ENCODE assay signal across 16 cellular contexts in the genomic region with DNA sequence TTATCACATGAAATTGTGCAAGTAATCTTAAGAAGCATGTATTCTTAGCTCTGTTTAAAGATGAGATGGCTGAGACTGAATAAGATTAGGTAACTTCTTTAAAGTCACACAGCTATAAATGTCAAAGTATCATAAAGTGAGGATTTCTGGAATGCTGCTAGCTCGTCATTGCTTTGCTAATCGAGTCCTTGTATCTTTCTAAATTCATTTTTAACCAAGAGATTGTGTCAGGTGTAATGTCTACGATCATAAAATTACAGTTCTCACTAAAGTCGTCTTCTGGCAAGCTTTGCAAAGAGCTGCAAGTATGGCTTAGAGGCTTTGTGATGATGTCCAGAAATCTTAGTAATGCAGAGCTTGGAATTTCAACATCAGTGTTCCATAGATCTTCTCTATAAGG.
DNase-seq lines count a peak whose midpoint lies in the region; ATAC-seq, FAIRE-seq and TF ChIP-seq lines count a peak whose summit lies in the region.
"Had no signal": no experiment of that assay in that cellular context is flagged by ENCODE, and none has a peak within 500 bp of the region (broad histone marks: within the 10 kb centered on the region; RNA-seq: fewer than 3 reads in every experiment).

No MANE protein-coding gene starts in this region.

- no peak overlapping the region for H3K4ac ChIP-seq in mesenchymal stem cell (ENCODE audit: low read depth in 1 of 2, low read length in 2 of 2)

- no peak for ATAC-seq in HG02840 (IDR thresholded peaks at IDR 0.05; ENCODE audit: low FRiP score, unreplicated experiment)
- ATAC-seq: A549 had no signal

- no peak overlapping the region for H2BK120ac ChIP-seq in mesenchymal stem cell (ENCODE audit: low read depth, low read length)

- H3K14ac ChIP-seq in mesenchymal stem cell (ENCODE audit: low read length in 2 of 2): no peak overlapping the region

- H3K4me2 ChIP-seq in mesenchymal stem cell (ENCODE audit: low read length, poor library complexity, severe bottlenecking): no peak overlapping the region
- H3K4me2 ChIP-seq: A549, BLaER1 had no signal

- H3K79me1 ChIP-seq in mesenchymal stem cell (replicated peaks; ENCODE audit: low read length, poor library complexity, severe bottlenecking): no peaks in the 10 kb centered on the region

- H3K9ac ChIP-seq in SK-N-MC (ENCODE audit: insufficient read length) (peak overlapping the region; percentile 11), mesenchymal stem cell (ENCODE audit: low read length) (no peak overlapping the region)
- H3K9ac ChIP-seq: BLaER1 had no signal

- H3K36me3 ChIP-seq in SK-N-MC (ENCODE audit: insufficient read depth, low read length) (no peaks in the 10 kb centered on the region), mesenchymal stem cell (ENCODE audit: control insufficient read depth in 1 of 2, insufficient read depth in 2 of 2, low read depth in 1 of 2, low read length in 2 of 2) (no peaks in the 10 kb centered on the region), small intestine (ENCODE audit: control insufficient read depth in 2 of 2, insufficient read depth in 2 of 2, low read length in 2 of 2) (no peaks in the 10 kb centered on the region), left ventricle myocardium inferior (no peaks in the 10 kb centered on the region)
- H3K36me3 ChIP-seq: BLaER1 had no signal

- peak; percentile 28 for DNase-seq in EH (ENCODE audit: low read depth)
- no peak for DNase-seq in SK-N-MC (ENCODE audit: low read depth, low spot score)
- peak; percentile 28 for DNase-seq in mesenchymal stem cell
- DNase-seq in superior temporal gyrus (ENCODE audit: extremely low spot score): peak; percentile 33
- DNase-seq in small intestine: no peak
- no peak for DNase-seq in left ventricle myocardium inferior
- DNase-seq: Caco-2; CD8-positive, alpha-beta memory T cell; DMS53; GOT3; H9; KG1 had no signal

- no peak overlapping the region for H2AFZ ChIP-seq in mesenchymal stem cell (ENCODE audit: low read depth, low read length)

- no peak overlapping the region for H4K91ac ChIP-seq in mesenchymal stem cell (ENCODE audit: low read length)

- no peak overlapping the region for H2AK5ac ChIP-seq in mesenchymal stem cell (ENCODE audit: low read length, severe bottlenecking)

- H2BK5ac ChIP-seq in mesenchymal stem cell (ENCODE audit: low read depth, low read length, poor library complexity, severe bottlenecking): no peak overlapping the region

- H3K4me3 ChIP-seq in SK-N-MC: peak overlapping the region; percentile 36
- no peak overlapping the region for H3K4me3 ChIP-seq in mesenchymal stem cell (ENCODE audit: insufficient read depth in 1 of 2, low read depth in 1 of 2, low read length in 2 of 2)
- H3K4me3 ChIP-seq in small intestine (ENCODE audit: low read depth in 1 of 2, low read length in 2 of 2): no peak overlapping the region
- no peak overlapping the region for H3K4me3 ChIP-seq in left ventricle myocardium inferior
- H3K4me3 ChIP-seq: A549, BLaER1 had no signal

- intact Hi-C loops in left ventricle myocardium inferior (cut with micrococcal nuclease): no loop called here

- no peak overlapping the region for H3K23ac ChIP-seq in mesenchymal stem cell (ENCODE audit: low read length in 2 of 2)

- no peaks in the 10 kb centered on the region for H3K27me3 ChIP-seq in mesenchymal stem cell (ENCODE audit: control insufficient read depth in 1 of 2, insufficient read depth in 1 of 2, low read length in 2 of 2)
- H3K27me3 ChIP-seq in small intestine (ENCODE audit: control insufficient read depth in 2 of 2, insufficient read depth in 2 of 2, low read length in 2 of 2): no peaks in the 10 kb centered on the region
- H3K27me3 ChIP-seq in left ventricle myocardium inferior (ENCODE audit: low read depth): no peaks in the 10 kb centered on the region
- H3K27me3 ChIP-seq: BLaER1 had no signal

- no peak overlapping the region for H2BK15ac ChIP-seq in mesenchymal stem cell (ENCODE audit: low read depth, poor library complexity, severe bottlenecking)

- FAIRE-seq in small intestine (lab: Jason Lieb, UNC): no peak
- FAIRE-seq: A549, G401.6 had no signal

- 52% methylated on average over 2 of the region's 4 CpGs for WGBS in mesenchymal stem cell
- 36 to 64% (median 58%) methylated on average over 4 of the region's 4 CpGs for WGBS in small intestine, 3 donors

- H3K27ac ChIP-seq in SK-N-MC (peak overlapping the region; percentile 47; the same call in 1 of the 2 replicates), mesenchymal stem cell (ENCODE audit: low read length, poor library complexity, severe bottlenecking) (no peak overlapping the region), small intestine (ENCODE audit: low read depth in 1 of 2, low read length in 1 of 2) (no peak overlapping the region), left ventricle myocardium inferior (replicated peaks) (no peak overlapping the region)
- H3K27ac ChIP-seq: A549, BLaER1 had no signal

- TF ChIP-seq CTCF in left ventricle myocardium inferior (IDR thresholded peaks at IDR 0.05; ENCODE audit: borderline replicate concordance): no peak

- H4K8ac ChIP-seq in mesenchymal stem cell (ENCODE audit: low read length): no peak overlapping the region

- H3K18ac ChIP-seq in mesenchymal stem cell (ENCODE audit: low read depth in 1 of 2, low read length in 2 of 2): no peak overlapping the region

- no peaks in the 10 kb centered on the region for H3K4me1 ChIP-seq in mesenchymal stem cell (ENCODE audit: control insufficient read depth, insufficient read depth, low read depth, low read length)
- no peaks in the 10 kb centered on the region for H3K4me1 ChIP-seq in small intestine (ENCODE audit: control insufficient read depth in 2 of 2, insufficient read depth in 1 of 2, low read depth in 1 of 2, low read length in 1 of 2)
- H3K4me1 ChIP-seq in left ventricle myocardium inferior: no peaks in the 10 kb centered on the region

- H2BK12ac ChIP-seq in mesenchymal stem cell (ENCODE audit: low read length in 2 of 2): no peak overlapping the region

- no peaks in the 10 kb centered on the region for H3K9me3 ChIP-seq in SK-N-MC (ENCODE audit: low read depth, low read length)
- no peaks in the 10 kb centered on the region for H3K9me3 ChIP-seq in mesenchymal stem cell (ENCODE audit: control insufficient read depth, low read length)
- no peaks in the 10 kb centered on the region for H3K9me3 ChIP-seq in small intestine (ENCODE audit: control insufficient read depth, low read depth)
- H3K9me3 ChIP-seq in left ventricle myocardium inferior (replicated peaks): no peaks in the 10 kb centered on the region
- H3K9me3 ChIP-seq: A549, BLaER1, Caco-2 had no signal

Comparison
In these comparisons a context has a peak if more than half of its experiments do, and no peak if none do; other contexts are left out.
1. DNase-seq: peak in EH (single experiment), mesenchymal stem cell (single experiment) and superior temporal gyrus (single experiment); none in SK-N-MC (single experiment), small intestine (single experiment) and left ventricle myocardium inferior (single experiment).